ENCODE assay signal across 6 cellular contexts in the genomic region with DNA sequence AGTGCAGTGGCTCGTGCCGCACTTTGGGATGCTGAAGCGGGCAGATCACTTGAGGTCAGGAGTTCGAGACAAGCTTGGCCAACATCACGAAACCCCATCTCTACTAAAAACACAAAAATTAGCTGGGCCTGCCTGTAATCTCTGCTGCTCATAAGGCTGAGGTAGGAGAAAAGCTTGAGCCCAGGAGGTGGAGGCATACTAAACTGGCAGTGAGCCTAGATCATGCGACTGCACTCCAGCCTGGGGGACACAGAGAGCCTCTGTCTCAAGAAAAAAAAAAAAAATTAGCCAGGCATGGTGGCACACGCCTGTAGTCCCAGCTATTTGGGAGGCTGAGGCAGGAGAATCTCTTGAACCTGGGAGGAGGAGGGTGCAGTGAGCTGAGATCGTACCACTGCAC. TPM values are rescaled to one million over a fixed set of nuclear protein-coding genes. Genes with fewer than 3 reads are reported as not detected.
A peak's percentile ranks its signal among the peaks of the same experiment; 100 is the strongest.
DNase-seq lines count a peak whose midpoint lies in the region; FAIRE-seq and TF ChIP-seq lines count a peak whose summit lies in the region.
"Not testable (repeated sequence)": the region's sequence is repeated elsewhere in the genome, so short reads cannot be mapped to it uniquely, and the experiment has no call there.

No MANE protein-coding gene starts in this region.

- H3K4me3 ChIP-seq in OCI-LY7 (ENCODE audit: low read depth, low read length, poor library complexity, severe bottlenecking); neutrophil (ENCODE audit: low read depth in 1 of 2, low read length in 1 of 2): not testable (repeated sequence)

- not testable (repeated sequence) for H3K27me3 ChIP-seq in neutrophil

- peak overlapping the region; percentile 15; the same call in 1 of the 2 replicates for H2AFZ ChIP-seq in OCI-LY7 (ENCODE audit: low read length)

- H3K79me2 ChIP-seq in OCI-LY7 (ENCODE audit: insufficient read depth, low read depth, low read length) = not testable (repeated sequence)

- BruUV-seq in OCI-LY7 (replicated peaks; lab: Mats Ljungman, UMichigan) = not testable (repeated sequence)

- H3K27ac ChIP-seq in OCI-LY7 (ENCODE audit: low read depth, low read length, poor library complexity, severe bottlenecking) (peak overlapping the region; percentile 39), neutrophil (peak overlapping the region; percentile 53)

- TF ChIP-seq CTCF in OCI-LY7 (conservative IDR thresholded peaks at IDR 0.05; ENCODE audit: low read length); neutrophil (IDR thresholded peaks at IDR 0.05): not testable (repeated sequence)

- peaks cover 19% of the 10 kb centered on the region for H3K9me3 ChIP-seq in OCI-LY7 (ENCODE audit: low read length)
- H3K9me3 ChIP-seq in neutrophil = not testable (repeated sequence)

- DNase-seq in GM12892 (ENCODE audit: insufficient read length); OCI-LY7 (ENCODE audit: low spot score): not testable (repeated sequence)
- peak; percentile 6 for DNase-seq in NCI-H2171 treated with DMSO at 0.1 percent for 48 hours (lab: John Stamatoyannopoulos, UW)
- peak; percentile 64 for DNase-seq in SK-MEL-5 (ENCODE audit: low read depth, low spot score)
- DNase-seq in foreskin melanocyte = peak; percentile 23

- FAIRE-seq in GM12892 (lab: Jason Lieb, UNC) = peak; percentile 82

- peak overlapping the region; percentile 55 for H3K4me2 ChIP-seq in OCI-LY7 (ENCODE audit: low read length)

- CTCF ChIA-PET in OCI-LY7 (lab: Charles Lee; ENCODE audit: unreplicated experiment) = interaction anchor here (1.1 kb wide), 1 partner anchor 23 kb away, joined by 3 read pairs; no protein-coding TSS in a partner anchor

- TF ChIP-seq POLR2A in GM12892 (IDR thresholded peaks at IDR 0.05; ENCODE audit: low read depth, low read length) = not testable (repeated sequence)

- POLR2A ChIA-PET in OCI-LY7 (lab: Charles Lee) = interaction anchor here (0.6 to 2.4 kb wide), 11 partner anchors 12 to 1149 kb away, joined by 3 to 17 read pairs (median 4); no protein-coding TSS in a partner anchor

- intact Hi-C loops in OCI-LY7 (cut with micrococcal nuclease; ENCODE audit: unreplicated experiment) = not testable (repeated sequence)

- H3K36me3 ChIP-seq in OCI-LY7 (ENCODE audit: insufficient read depth, low read length) = peaks cover 23% of the 10 kb centered on the region
- H3K36me3 ChIP-seq in neutrophil = not testable (repeated sequence)

- H4K20me1 ChIP-seq in OCI-LY7 (ENCODE audit: insufficient read depth, low read length) = not testable (repeated sequence)

- in situ Hi-C loops in SK-MEL-5 (cut with HindIII; ENCODE audit: low pct_unique_long_range_greater_than_20kb, low sequenced_read_pairs) = not testable (repeated sequence)

- H3K9me2 ChIP-seq in OCI-LY7 (ENCODE audit: insufficient read depth, low read length) = not testable (repeated sequence)

- H3K4me1 ChIP-seq in OCI-LY7 (ENCODE audit: insufficient read depth, low read length, poor library complexity, severe bottlenecking) (peaks cover 56% of the 10 kb centered on the region), neutrophil (ENCODE audit: control insufficient read depth in 1 of 2, insufficient read depth in 1 of 2, low read depth in 1 of 2, low read length in 1 of 2) (peaks cover 30 to 33% of the 10 kb centered on the region in 2 experiments)

RNA-seq across cellular contexts. Expression of a gene that starts 29.9 kb away (rescaled TPM):
- polyA plus RNA-seq in GM12892 (2012; ENCODE audit: missing spikeins) = 9.5 TPM
- 18.9 and 20.3 TPM in 2 replicates for total RNA-seq in OCI-LY7 (2014; rRNA removed; shearing (Covaris generic))
- 23.4 and 27.6 TPM in 2 replicates for total RNA-seq in OCI-LY7 (2022)
- 30.2 and 30.7 TPM in 2 replicates for total RNA-seq in SK-MEL-5 (2014; rRNA removed; shearing (Covaris generic))
- 16.9 and 28.6 TPM in 2 replicates for polyA plus RNA-seq in SK-MEL-5 (2015; cell fraction: cytosol; rRNA removed)
- polyA plus RNA-seq in SK-MEL-5 (2015; cell fraction: nucleus; rRNA removed) = 12.2 and 19.0 TPM in 2 replicates

RNA-seq across cellular contexts. Expression of a gene that starts 30.4 kb away (rescaled TPM):
- polyA plus RNA-seq in GM12892 (2012; ENCODE audit: missing spikeins) = 9.2 TPM
- 3.3 and 5.6 TPM in 2 replicates for total RNA-seq in OCI-LY7 (2014; rRNA removed; shearing (Covaris generic))
- 7.5 and 8.6 TPM in 2 replicates for total RNA-seq in OCI-LY7 (2022)
- total RNA-seq in SK-MEL-5 (2014; rRNA removed; shearing (Covaris generic)) = 5.2 and 6.7 TPM in 2 replicates
- 3.1 and 5.7 TPM in 2 replicates for polyA plus RNA-seq in SK-MEL-5 (2015; cell fraction: cytosol; rRNA removed)
- 8.3 and 11.1 TPM in 2 replicates for polyA plus RNA-seq in SK-MEL-5 (2015; cell fraction: nucleus; rRNA removed)
